17 cellular contexts compared by ENCODE assay signal in the genomic region with DNA sequence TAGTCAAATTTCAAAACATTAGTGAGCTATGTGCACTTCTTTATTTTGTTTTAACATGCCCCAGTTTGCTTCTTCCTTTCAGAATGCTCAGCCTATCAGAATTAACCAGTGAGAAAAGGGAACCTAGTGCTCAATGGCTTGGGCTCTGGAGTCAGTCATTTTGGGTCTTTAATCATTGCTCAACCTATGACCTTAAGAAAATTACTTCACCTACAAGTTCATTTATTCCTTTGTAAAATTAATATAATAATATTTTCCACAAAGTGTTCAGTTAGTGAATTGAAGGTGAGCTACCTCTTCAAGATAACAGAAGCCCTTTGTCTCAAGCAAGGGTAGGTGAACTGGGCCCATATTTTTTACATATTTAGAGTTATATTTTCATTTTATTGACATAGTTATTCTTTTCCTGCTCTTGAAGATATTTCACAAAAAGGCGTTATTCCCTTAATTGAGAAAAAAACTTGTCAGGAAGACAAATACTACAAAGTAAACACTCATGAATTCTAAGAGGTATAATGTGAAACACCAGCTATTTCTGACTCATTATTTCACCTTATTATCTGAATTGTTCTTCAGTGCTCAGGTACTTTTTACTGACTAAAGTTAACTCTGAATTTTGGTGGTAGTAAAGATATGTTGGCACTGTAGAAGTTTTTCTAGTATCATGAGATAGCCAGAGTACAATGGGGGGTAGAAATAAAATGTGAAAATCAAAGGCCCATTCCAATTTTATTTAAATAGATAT.
DNase-seq lines count a peak whose midpoint lies in the region; ATAC-seq, FAIRE-seq and TF ChIP-seq lines count a peak whose summit lies in the region.
"Had no signal": no experiment of that assay in that cellular context is flagged by ENCODE, and none has a peak within 500 bp of the region (broad histone marks: within the 10 kb centered on the region; RNA-seq: fewer than 3 reads in every experiment).

No MANE protein-coding gene starts in this region.

- peak; percentile 45 for DNase-seq in NCI-H2081 treated with DMSO at 0.1 percent for 48 hours (lab: John Stamatoyannopoulos, UW)
- DNase-seq in cortex of kidney (lab: John Stamatoyannopoulos, UW), result no peak
- no peak for DNase-seq in pancreas
- DNase-seq in HT-29 (ENCODE audit: low spot score), result no peak
- DNase-seq: BE2C; body of pancreas; GF-D8; mesendoderm; NCI-H510A treated with DMSO at 0.1 percent for 48 hours; ovary; SK-N-SH; stimulated activated CD4-positive, alpha-beta T cell treated with anti-CD3 and anti-CD28 coated beads, Interleukin-1b, Interleukin-23, amount 100 ng/mL, for 48 hours; stimulated activated naive CD4-positive, alpha-beta T cell had no signal

- H3K36me3 ChIP-seq in BLaER1 treated with 17β-estradiol and CSF1 and Interleukin-3, amounts not matched to agents 10 nM and 100 nM, result no peaks in the 10 kb centered on the region
- no peaks in the 10 kb centered on the region for H3K36me3 ChIP-seq in pancreas
- H3K36me3 ChIP-seq: BE2C, ovary had no signal

- H3K4me2 ChIP-seq in BLaER1 treated with 17β-estradiol and CSF1 and Interleukin-3, amounts not matched to agents 10 nM and 100 nM, result peak overlapping the region in 4 of 11 experiments; percentile 2 to 28 (median 18); a peak in 5 of 22 replicates
- H3K4me2 ChIP-seq: SK-N-SH had no signal

- FAIRE-seq in pancreas (lab: Jason Lieb, UNC), result no peak

- H3K4me3 ChIP-seq in BLaER1 treated with 17β-estradiol and CSF1 and Interleukin-3, amounts not matched to agents 10 nM and 100 nM, result peak overlapping the region in 1 of 10 experiments; percentile 46; a peak in 1 of 20 replicates
- H3K4me3 ChIP-seq in pancreas, result no peak overlapping the region
- H3K4me3 ChIP-seq: body of pancreas, ovary had no signal

- peaks cover 0 to 5% (median 0%) of the 10 kb centered on the region in 11 experiments; a peak in 2 of 22 replicates for H3K9me3 ChIP-seq in BLaER1 treated with 17β-estradiol and CSF1 and Interleukin-3, amounts not matched to agents 10 nM and 100 nM (replicated peaks in 1 of 11)
- H3K9me3 ChIP-seq in pancreas, result no peaks in the 10 kb centered on the region
- H3K9me3 ChIP-seq: BE2C, body of pancreas, ovary, SK-N-SH had no signal

- no peaks in the 10 kb centered on the region for H3K27me3 ChIP-seq in BLaER1 treated with 17β-estradiol and CSF1 and Interleukin-3, amounts not matched to agents 10 nM and 100 nM
- no peaks in the 10 kb centered on the region for H3K27me3 ChIP-seq in pancreas
- H3K27me3 ChIP-seq: BE2C, body of pancreas, ovary had no signal

- no peaks in the 10 kb centered on the region for H4K20me1 ChIP-seq in BLaER1 treated with 17β-estradiol and CSF1 and Interleukin-3, amounts not matched to agents 10 nM and 100 nM

- peak overlapping the region in 3 of 11 experiments; percentile 17 to 54 (median 41); a peak in 3 of 22 replicates for H3K9ac ChIP-seq in BLaER1 treated with 17β-estradiol and CSF1 and Interleukin-3, amounts not matched to agents 10 nM and 100 nM
- H3K9ac ChIP-seq: SK-N-SH had no signal

- ATAC-seq in GM18861 (IDR thresholded peaks at IDR 0.05; ENCODE audit: unreplicated experiment) (peak; percentile 40), HG02610 (IDR thresholded peaks at IDR 0.05; ENCODE audit: unreplicated experiment) (peak; percentile 58), GM21447 (IDR thresholded peaks at IDR 0.05; ENCODE audit: unreplicated experiment) (no peak), pancreas (no peak)
- ATAC-seq: body of pancreas had no signal

- intact Hi-C loops in pancreas (cut with DNase I), result no loop called here

- peak overlapping the region in 7 of 11 experiments; percentile 3 to 58 (median 40); a peak in 10 of 22 replicates for H3K27ac ChIP-seq in BLaER1 treated with 17β-estradiol and CSF1 and Interleukin-3, amounts not matched to agents 10 nM and 100 nM
- no peak overlapping the region for H3K27ac ChIP-seq in pancreas
- H3K27ac ChIP-seq: body of pancreas, ovary had no signal

- TF ChIP-seq CTCF in pancreas (IDR thresholded peaks at IDR 0.05), result no peak

- H3K4me1 ChIP-seq in BLaER1 treated with 17β-estradiol and CSF1 and Interleukin-3, amounts not matched to agents 10 nM and 100 nM, result peaks cover 0 to 9% (median 4%) of the 10 kb centered on the region in 10 experiments; a peak in 6 of 20 replicates
- no peaks in the 10 kb centered on the region for H3K4me1 ChIP-seq in pancreas
- H3K4me1 ChIP-seq: body of pancreas had no signal

- 8 to 11% methylated on average over 1 of the region's 1 CpG for WGBS in pancreas, 2 donors

Comparison
In these comparisons a context has a peak if more than half of its experiments do, and no peak if none do; other contexts are left out.
1. H3K27ac ChIP-seq: peak in BLaER1 treated with 17β-estradiol and CSF1 and Interleukin-3, amounts not matched to agents 10 nM and 100 nM (7 of 11); none in pancreas (0 of 4).
2. ATAC-seq: peak in GM18861 (single experiment) and HG02610 (single experiment); none in GM21447 (single experiment) and pancreas (0 of 4).